ENCODE assay signal across 13 cellular contexts in the genomic region with DNA sequence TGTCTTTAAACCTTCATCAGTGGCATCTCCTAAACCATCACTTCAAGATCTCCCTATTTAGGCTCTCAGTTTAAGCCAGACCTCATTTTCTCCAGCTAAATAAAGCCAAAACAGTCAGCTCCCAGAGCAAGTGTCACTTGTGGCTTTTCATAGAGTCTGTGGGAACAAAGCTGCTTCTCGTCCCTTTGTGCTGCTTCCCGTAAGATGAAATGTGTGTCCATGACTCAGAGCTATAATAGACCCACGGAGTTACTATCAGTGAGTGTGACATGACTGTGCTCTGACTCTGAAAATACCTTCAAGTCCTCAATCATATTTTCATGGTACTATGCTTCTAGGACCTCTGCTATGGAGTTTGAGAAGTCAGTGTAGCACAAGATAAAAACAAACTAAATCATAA. TPM values are rescaled to one million over a fixed set of nuclear protein-coding genes. Genes with fewer than 3 reads are reported as not detected.
A peak's percentile ranks its signal among the peaks of the same experiment; 100 is the strongest.
DNase-seq lines count a peak whose midpoint lies in the region; FAIRE-seq and TF ChIP-seq lines count a peak whose summit lies in the region.
"Had no signal": no experiment of that assay in that cellular context is flagged by ENCODE, and none has a peak within 500 bp of the region (broad histone marks: within the 10 kb centered on the region; RNA-seq: fewer than 3 reads in every experiment).

No MANE protein-coding gene starts in this region.

- DNase-seq in NCI-H146 (lab: John Stamatoyannopoulos, UW) (peak; percentile 3), NCI-H146 treated with DMSO at 0.1 percent for 48 hours (lab: John Stamatoyannopoulos, UW; ENCODE audit: unreplicated experiment) (no peak), HTR-8/SVneo (ENCODE audit: insufficient read length, low spot score) (no peak), choroid plexus epithelial cell (ENCODE audit: low read depth) (peak; percentile 28), osteoblast (ENCODE audit: insufficient read length, low spot score, missing footprints) (no peak), mucosa of gallbladder (ENCODE audit: low spot score) (no peak), NCI-H2081 treated with DMSO at 0.1 percent for 48 hours (lab: John Stamatoyannopoulos, UW) (no peak), vagina (ENCODE audit: extremely low spot score in 2 of 2) (no peak)
- DNase-seq: 8988T; NCI-H2029; OCI-M1; stimulated activated CD4-positive, alpha-beta T cell treated with anti-CD3 and anti-CD28 coated beads, Interleukin-15, amount 100 ng/mL, for 24 hours had no signal

- H3K9me3 ChIP-seq in osteoblast (ENCODE audit: low read depth, low read length) (no peaks in the 10 kb centered on the region), vagina (no peaks in the 10 kb centered on the region)

- peak; percentile 58 for FAIRE-seq in HTR-8/SVneo (lab: Jason Lieb, UNC)
- FAIRE-seq: islet of Langerhans had no signal

- intact Hi-C loops in vagina (cut with DNase I), result no loop called here

- no peaks in the 10 kb centered on the region for H3K36me3 ChIP-seq in osteoblast (ENCODE audit: insufficient read depth, low read length)
- no peaks in the 10 kb centered on the region for H3K36me3 ChIP-seq in vagina

- H2AFZ ChIP-seq in osteoblast (ENCODE audit: low read length), result peak overlapping the region; percentile 17

- H3K4me2 ChIP-seq in osteoblast (ENCODE audit: insufficient read depth, low read length), result peak overlapping the region; percentile 6

- TF ChIP-seq POLR2A in vagina (IDR thresholded peaks at IDR 0.05), result no peak

- peak overlapping the region; percentile 88 for H3K27ac ChIP-seq in osteoblast (ENCODE audit: low read depth, low read length)
- no peak overlapping the region for H3K27ac ChIP-seq in vagina

- no peaks in the 10 kb centered on the region for H3K79me2 ChIP-seq in osteoblast (ENCODE audit: insufficient read depth, low read length)

- H3K4me1 ChIP-seq in osteoblast (ENCODE audit: insufficient read depth, low read length) (peaks cover 22% of the 10 kb centered on the region), vagina (no peaks in the 10 kb centered on the region)

- TF ChIP-seq CTCF in choroid plexus epithelial cell (conservative IDR thresholded peaks at IDR 0.05; ENCODE audit: low read depth, low read length) (no peak), osteoblast (IDR thresholded peaks at IDR 0.05; ENCODE audit: extremely low read depth, low read depth, low read length) (no peak), vagina (IDR thresholded peaks at IDR 0.05) (no peak)

- H3K27me3 ChIP-seq in osteoblast (ENCODE audit: insufficient read depth, low read length) (no peaks in the 10 kb centered on the region), vagina (no peaks in the 10 kb centered on the region)

- H4K20me1 ChIP-seq in osteoblast (ENCODE audit: insufficient read depth, low read length), result no peaks in the 10 kb centered on the region

- H3K4me3 ChIP-seq in choroid plexus epithelial cell (ENCODE audit: low read depth, low read length), result no peak overlapping the region
- H3K4me3 ChIP-seq in osteoblast (ENCODE audit: insufficient read depth, low read length), result no peak overlapping the region
- no peak overlapping the region for H3K4me3 ChIP-seq in vagina

RNA-seq across cellular contexts. Expression of gene SLN, which starts 57.3 kb away (rescaled TPM):
- total RNA-seq in osteoblast, result not detected in 2 replicates
- not detected for total RNA-seq in mucosa of gallbladder
- not detected for total RNA-seq in vagina

Comparison
In these comparisons a context has a peak if more than half of its experiments do, and no peak if none do; other contexts are left out.
1. DNase-seq: peak in NCI-H146 (single experiment) and choroid plexus epithelial cell (single experiment); none in NCI-H146 treated with DMSO at 0.1 percent for 48 hours (single experiment), HTR-8/SVneo (single experiment), osteoblast (single experiment), mucosa of gallbladder (single experiment), NCI-H2081 treated with DMSO at 0.1 percent for 48 hours (single experiment) and vagina (0 of 2).